16 cellular contexts compared by ENCODE assay signal in genomic region chr14:55389330-55389729, GRCh38. TPM values are rescaled to one million over a fixed set of nuclear protein-coding genes. Genes with fewer than 3 reads are reported as not detected.
DNase-seq lines count a peak whose midpoint lies in the region; ATAC-seq and TF ChIP-seq lines count a peak whose summit lies in the region.
"Had no signal": no experiment of that assay in that cellular context is flagged by ENCODE, and none has a peak within 500 bp of the region (broad histone marks: within the 10 kb centered on the region; RNA-seq: fewer than 3 reads in every experiment).

No MANE protein-coding gene starts in this region.

- 78 to 89% (median 80%) methylated on average over 4 of the region's 4 CpGs for WGBS in psoas muscle, 3 donors
- 78 to 82% (median 79%) methylated on average over 4 of the region's 4 CpGs for WGBS in adrenal gland, 4 donors

- H3K27me3 ChIP-seq in psoas muscle (ENCODE audit: insufficient read depth in 3 of 3, low read length in 2 of 3) (no peaks in the 10 kb centered on the region), adrenal gland (no peaks in the 10 kb centered on the region), breast epithelium (no peaks in the 10 kb centered on the region)
- H3K27me3 ChIP-seq: stomach had no signal

- intact Hi-C loops in psoas muscle (cut with DNase I), result no loop called here
- intact Hi-C loops in adrenal gland (cut with DNase I), result no loop called here
- intact Hi-C loops in breast epithelium (cut with DNase I; ENCODE audit: low total_unique reads), result no loop called here

- TF ChIP-seq POLR2A in adrenal gland (IDR thresholded peaks at IDR 0.05) (no peak), breast epithelium (IDR thresholded peaks at IDR 0.05) (no peak)

- peak overlapping the region; percentile 84 for H3K27ac ChIP-seq in psoas muscle
- no peak overlapping the region for H3K27ac ChIP-seq in adrenal gland
- no peak overlapping the region for H3K27ac ChIP-seq in breast epithelium
- H3K27ac ChIP-seq: PC-9 had no signal

- DNase-seq in COLO829 (ENCODE audit: low spot score), result peak; percentile 82
- DNase-seq in M059J (ENCODE audit: low read depth), result peak; percentile 83
- peak; percentile 83 for DNase-seq in choroid plexus epithelial cell (ENCODE audit: low read depth)
- DNase-seq in psoas muscle, result no peak
- DNase-seq in adrenal gland, result no peak
- DNase-seq in occipital lobe (lab: John Stamatoyannopoulos, UW), result no peak
- no peak for DNase-seq in breast epithelium (ENCODE audit: low spot score in 2 of 2)
- DNase-seq: Caco-2; effector memory CD4-positive, alpha-beta T cell; NCI-H1092; PC-9; stomach had no signal

- H3K4me3 ChIP-seq in choroid plexus epithelial cell (ENCODE audit: low read depth, low read length), result no peak overlapping the region
- no peak overlapping the region for H3K4me3 ChIP-seq in psoas muscle
- H3K4me3 ChIP-seq in adrenal gland, result no peak overlapping the region
- H3K4me3 ChIP-seq in breast epithelium, result no peak overlapping the region
- H3K4me3 ChIP-seq: GM23338, PC-9, stomach had no signal

- H3K9me3 ChIP-seq in psoas muscle (no peaks in the 10 kb centered on the region), adrenal gland (replicated peaks in 1 of 3) (no peaks in the 10 kb centered on the region), breast epithelium (no peaks in the 10 kb centered on the region)
- H3K9me3 ChIP-seq: Caco-2, stomach had no signal

- no peak for ATAC-seq in psoas muscle
- no peak for ATAC-seq in GM19023 (IDR thresholded peaks at IDR 0.05; ENCODE audit: unreplicated experiment)
- ATAC-seq: GM23338 had no signal

- H3K36me3 ChIP-seq in psoas muscle (ENCODE audit: insufficient read depth in 1 of 2, low read depth in 1 of 2) (peaks cover 0 to 58% of the 10 kb centered on the region in 2 donors), adrenal gland (replicated peaks in 1 of 2) (peaks cover 0 to 34% of the 10 kb centered on the region in 2 donors), breast epithelium (no peaks in the 10 kb centered on the region)

- H3K4me1 ChIP-seq in psoas muscle, result peaks cover 37% of the 10 kb centered on the region
- H3K4me1 ChIP-seq in adrenal gland (replicated peaks in 1 of 2), result no peaks in the 10 kb centered on the region
- H3K4me1 ChIP-seq in breast epithelium, result no peaks in the 10 kb centered on the region

- TF ChIP-seq CTCF in choroid plexus epithelial cell (conservative IDR thresholded peaks at IDR 0.05; ENCODE audit: low read depth, low read length), result no peak
- TF ChIP-seq CTCF in psoas muscle (IDR thresholded peaks at IDR 0.05), result no peak
- no peak for TF ChIP-seq CTCF in adrenal gland (IDR thresholded peaks at IDR 0.05)
- no peak for TF ChIP-seq CTCF in breast epithelium (IDR thresholded peaks at IDR 0.05)

RNA-seq across cellular contexts. Expression of gene ATG14, which starts 22.3 kb away (rescaled TPM):
- 5.6 and 8.9 TPM in 2 replicates for total RNA-seq in M059J (2014; rRNA removed; shearing (Covaris generic))
- 10 to 100 TPM in 2 of 4 donors, 1 to 10 TPM in 2; 7.4 to 15.1 (median 11.0) TPM for total RNA-seq in psoas muscle
- polyA plus RNA-seq in psoas muscle, result 10 to 100 TPM in 1 of 3 donors, 1 to 10 TPM in 2; 4.3 to 13.9 (median 7.9) TPM
- total RNA-seq in adrenal gland, result 10 to 100 TPM in 5 of 8 donors, 1 to 10 TPM in 3; 5.1 to 20.9 (median 12.2) TPM
- 10 to 100 TPM in 2 of 3 donors, 1 to 10 TPM in 1; 7.0 to 21.7 (median 10.2) TPM for polyA plus RNA-seq in adrenal gland
- 22.6 TPM for total RNA-seq in occipital lobe
- 10 to 100 TPM; 14.6 to 28.0 (median 16.1) TPM for total RNA-seq in breast epithelium

RNA-seq across cellular contexts. Expression of gene TBPL2, which starts 51.1 kb away (rescaled TPM):
- not detected in 2 replicates for total RNA-seq in M059J (2014; rRNA removed; shearing (Covaris generic))
- total RNA-seq in psoas muscle, result not detected
- not detected for polyA plus RNA-seq in psoas muscle
- total RNA-seq in adrenal gland, result not detected
- not detected for polyA plus RNA-seq in adrenal gland
- total RNA-seq in occipital lobe, result not detected
- not detected for total RNA-seq in breast epithelium
- total RNA-seq: activated CD8-positive, alpha-beta memory T cell treated with anti-CD3 and anti-CD28 coated beads for 36 hours; Caco-2; PC-9; posterior vena cava; stomach had no signal
- polyA plus RNA-seq: GM23338, stomach had no signal

Comparison
In these comparisons a context has a peak if more than half of its experiments do, and no peak if none do; other contexts are left out.
1. DNase-seq: peak in COLO829 (single experiment), M059J (single experiment) and choroid plexus epithelial cell (single experiment); none in psoas muscle (0 of 2), adrenal gland (0 of 7), occipital lobe (single experiment) and breast epithelium (0 of 2).